In genomic region chr5:159105318-159106053, GRCh38 we compare ENCODE assay signal across 12 cellular contexts. TPM values are rescaled to one million over a fixed set of nuclear protein-coding genes. Genes with fewer than 3 reads are reported as not detected.
DNase-seq lines count a peak whose midpoint lies in the region; ATAC-seq and TF ChIP-seq lines count a peak whose summit lies in the region.
"Had no signal": no experiment of that assay in that cellular context is flagged by ENCODE, and none has a peak within 500 bp of the region (broad histone marks: within the 10 kb centered on the region; RNA-seq: fewer than 3 reads in every experiment).

No MANE protein-coding gene starts in this region.

- no TSS peak for BruUV-seq in OCI-LY7 (replicated peaks; lab: Mats Ljungman, UMichigan)

- H3K27ac Mint-ChIP-seq in stimulated activated effector memory CD8-positive, alpha-beta T cell treated with anti-CD3 and anti-CD28 coated beads, Interleukin-12 subunit alpha, Interleukin-12 subunit beta, amount 100 ng/mL, for 72 hours: no peak overlapping the region

- H3K9me2 ChIP-seq in OCI-LY7 (ENCODE audit: insufficient read depth, low read length): no peaks in the 10 kb centered on the region

- no peaks in the 10 kb centered on the region for H4K20me1 ChIP-seq in OCI-LY7 (ENCODE audit: insufficient read depth, low read length)

- H3K4me1 Mint-ChIP-seq in stimulated activated effector memory CD8-positive, alpha-beta T cell treated with anti-CD3 and anti-CD28 coated beads, Interleukin-12 subunit alpha, Interleukin-12 subunit beta, amount 100 ng/mL, for 72 hours: peaks cover 26% of the 10 kb centered on the region

- H3K4me2 ChIP-seq in OCI-LY7 (ENCODE audit: low read length): peak overlapping the region; percentile 85

- no peak overlapping the region for H3K27ac ChIP-seq in OCI-LY7 (ENCODE audit: low read depth, low read length, poor library complexity, severe bottlenecking)

- peak; percentile 36 for DNase-seq in activated CD4-positive, CD25-positive, alpha-beta regulatory T cell treated with anti-CD3 and anti-CD28 coated beads, Interleukin-2, amount 50 U/mL, for 72 hours
- DNase-seq in activated CD4-positive, CD25-positive, alpha-beta regulatory T cell (lab: John Stamatoyannopoulos, UW): no peak
- DNase-seq in OCI-LY7 (ENCODE audit: low spot score) (no peak), NCI-H446 (lab: John Stamatoyannopoulos, UW) (no peak), NCI-H510A treated with DMSO at 0.1 percent for 48 hours (lab: John Stamatoyannopoulos, UW) (no peak), NCI-H2107 treated with DMSO at 0.1 percent for 48 hours (lab: John Stamatoyannopoulos, UW; ENCODE audit: unreplicated experiment) (no peak)
- DNase-seq in stimulated activated effector memory CD8-positive, alpha-beta T cell treated with anti-CD3 and anti-CD28 coated beads, Interleukin-12 subunit alpha, Interleukin-12 subunit beta, amount 100 ng/mL, for 72 hours (ENCODE audit: low spot score in 2 of 2): no peak
- DNase-seq: NCI-H2107, substantia nigra had no signal

- peaks cover 19% of the 10 kb centered on the region; the same call in 1 of the 2 replicates for H3K79me2 ChIP-seq in OCI-LY7 (ENCODE audit: insufficient read depth, low read depth, low read length)

- H3K9me3 ChIP-seq in OCI-LY7 (ENCODE audit: low read length): no peaks in the 10 kb centered on the region
- H3K9me3 ChIP-seq: A549 had no signal

- no peaks in the 10 kb centered on the region for H3K9me3 Mint-ChIP-seq in stimulated activated effector memory CD8-positive, alpha-beta T cell treated with anti-CD3 and anti-CD28 coated beads, Interleukin-12 subunit alpha, Interleukin-12 subunit beta, amount 100 ng/mL, for 72 hours

- POLR2A ChIA-PET in OCI-LY7 (lab: Charles Lee): interaction anchor here (1.5 to 2.1 kb wide), 3 partner anchors 153 to 410 kb away, joined by 3 to 10 read pairs (median 6); no protein-coding TSS in a partner anchor

- H3K36me3 Mint-ChIP-seq in stimulated activated effector memory CD8-positive, alpha-beta T cell treated with anti-CD3 and anti-CD28 coated beads, Interleukin-12 subunit alpha, Interleukin-12 subunit beta, amount 100 ng/mL, for 72 hours: no peaks in the 10 kb centered on the region

- peak overlapping the region; percentile 67 for H3K4me3 Mint-ChIP-seq in stimulated activated effector memory CD8-positive, alpha-beta T cell treated with anti-CD3 and anti-CD28 coated beads, Interleukin-12 subunit alpha, Interleukin-12 subunit beta, amount 100 ng/mL, for 72 hours

- TF ChIP-seq CTCF in OCI-LY7 (conservative IDR thresholded peaks at IDR 0.05; ENCODE audit: low read length): no peak

- intact Hi-C loops in OCI-LY7 (cut with micrococcal nuclease; ENCODE audit: unreplicated experiment): loop anchor here (1.0 kb wide), 2 partner anchors 410 to 707 kb away; no protein-coding TSS in a partner anchor

- peak overlapping the region; percentile 28; the same call in 1 of the 2 replicates for H2AFZ ChIP-seq in OCI-LY7 (ENCODE audit: low read length)

- CTCF ChIA-PET in OCI-LY7 (lab: Charles Lee; ENCODE audit: unreplicated experiment): interaction anchor here (1.0 to 1.4 kb wide), 2 partner anchors 293 to 1030 kb away, joined by 3 read pairs; no protein-coding TSS in a partner anchor

- H3K4me1 ChIP-seq in OCI-LY7 (ENCODE audit: insufficient read depth, low read length, poor library complexity, severe bottlenecking): peaks cover 48% of the 10 kb centered on the region

- H3K4me3 ChIP-seq in OCI-LY7 (ENCODE audit: low read depth, low read length, poor library complexity, severe bottlenecking) (no peak overlapping the region), iPS-11a (ENCODE audit: low read depth, low read length) (peak overlapping the region; percentile 24)

- no peak for ATAC-seq in stimulated activated effector memory CD8-positive, alpha-beta T cell treated with anti-CD3 and anti-CD28 coated beads, Interleukin-12 subunit alpha, Interleukin-12 subunit beta, amount 100 ng/mL, for 72 hours

- no peaks in the 10 kb centered on the region for H3K36me3 ChIP-seq in OCI-LY7 (ENCODE audit: insufficient read depth, low read length)

RNA-seq across cellular contexts. Expression of gene EBF1, which starts 5.8 kb away (rescaled TPM):
- 20.3 and 26.3 TPM in 2 replicates for total RNA-seq in OCI-LY7 (2014; rRNA removed; shearing (Covaris generic))
- total RNA-seq in OCI-LY7 (2022): 43.1 and 47.1 TPM in 2 replicates
- total RNA-seq: HepG2 had no signal
